ENCODE assay signal across 11 cellular contexts in the genomic region with DNA sequence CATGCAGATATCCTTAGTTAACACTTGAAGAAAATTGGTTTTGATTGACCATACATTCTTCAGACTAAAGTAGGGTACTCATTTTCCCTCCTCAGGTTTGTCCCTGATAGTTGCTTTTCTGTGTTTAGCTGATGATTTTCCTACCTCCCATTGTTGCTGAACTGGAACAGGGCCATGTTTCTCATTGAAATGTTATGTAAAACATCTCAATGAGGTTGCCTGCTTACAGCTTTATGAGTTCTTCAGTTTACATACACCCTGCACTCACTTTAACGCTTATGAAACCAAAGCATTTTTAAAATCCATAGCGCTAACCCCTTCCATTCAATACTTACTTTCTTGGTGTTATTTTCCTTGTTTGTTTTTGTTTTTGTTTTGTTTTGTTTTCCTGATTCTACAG.
DNase-seq lines count a peak whose midpoint lies in the region; ATAC-seq and TF ChIP-seq lines count a peak whose summit lies in the region.
"Had no signal": no experiment of that assay in that cellular context is flagged by ENCODE, and none has a peak within 500 bp of the region (broad histone marks: within the 10 kb centered on the region; RNA-seq: fewer than 3 reads in every experiment).

No MANE protein-coding gene starts in this region.

- 50 to 57% (median 52%) methylated on average over 2 of the region's 2 CpGs for WGBS in psoas muscle, 3 donors

- no TSS peak for BruUV-seq in OCI-LY7 (replicated peaks; lab: Mats Ljungman, UMichigan)

- no peak for TF ChIP-seq CTCF in epithelial cell of esophagus (IDR thresholded peaks at IDR 0.05; ENCODE audit: insufficient read depth, low read depth, low read length, missing control alignments)
- TF ChIP-seq CTCF in psoas muscle (IDR thresholded peaks at IDR 0.05), result no peak
- no peak for TF ChIP-seq CTCF in OCI-LY7 (conservative IDR thresholded peaks at IDR 0.05; ENCODE audit: low read length)

- no peaks in the 10 kb centered on the region for H3K27me3 ChIP-seq in psoas muscle (ENCODE audit: insufficient read depth in 3 of 3, low read length in 2 of 3)
- H3K27me3 ChIP-seq: colonic mucosa had no signal

- in situ Hi-C loops in G401 (cut with HindIII; ENCODE audit: low sequenced_read_pairs), result no loop called here

- H4K20me1 ChIP-seq in OCI-LY7 (ENCODE audit: insufficient read depth, low read length), result no peaks in the 10 kb centered on the region

- CTCF ChIA-PET in OCI-LY7 (lab: Charles Lee; ENCODE audit: unreplicated experiment), result no interaction called here

- POLR2A ChIA-PET in OCI-LY7 (lab: Charles Lee), result interaction anchor here (0.6 to 1.0 kb wide), 2 partner anchors 236 to 295 kb away, joined by 3 read pairs; no protein-coding TSS in a partner anchor

- no peaks in the 10 kb centered on the region for H3K79me2 ChIP-seq in OCI-LY7 (ENCODE audit: insufficient read depth, low read depth, low read length)

- intact Hi-C loops in psoas muscle (cut with DNase I) (loop anchor here in 1 of 2 donors (5.0 kb wide), 2 partner anchors 45 to 60 kb away; partner anchors contain the start of genes HMG20A and PEAK1), OCI-LY7 (cut with micrococcal nuclease; ENCODE audit: unreplicated experiment) (no loop called here)

- no peak overlapping the region for H3K4me2 ChIP-seq in OCI-LY7 (ENCODE audit: low read length)

- H3K36me3 ChIP-seq in psoas muscle (ENCODE audit: insufficient read depth in 1 of 2, low read depth in 1 of 2) (peaks cover 7 to 49% of the 10 kb centered on the region in 2 donors), OCI-LY7 (ENCODE audit: insufficient read depth, low read length) (peaks cover 80% of the 10 kb centered on the region)

- H3K4me1 ChIP-seq in psoas muscle (peaks cover 55% of the 10 kb centered on the region), OCI-LY7 (ENCODE audit: insufficient read depth, low read length, poor library complexity, severe bottlenecking) (no peaks in the 10 kb centered on the region)
- H3K4me1 ChIP-seq: colonic mucosa had no signal

- no peak overlapping the region for H2AFZ ChIP-seq in OCI-LY7 (ENCODE audit: low read length)

- H3K9me2 ChIP-seq in OCI-LY7 (ENCODE audit: insufficient read depth, low read length), result no peaks in the 10 kb centered on the region

- H3K9me3 ChIP-seq in psoas muscle (no peaks in the 10 kb centered on the region), OCI-LY7 (ENCODE audit: low read length) (no peaks in the 10 kb centered on the region)
- H3K9me3 ChIP-seq: colonic mucosa had no signal

- peak overlapping the region; percentile 68 for H3K27ac ChIP-seq in psoas muscle
- no peak overlapping the region for H3K27ac ChIP-seq in OCI-LY7 (ENCODE audit: low read depth, low read length, poor library complexity, severe bottlenecking)
- H3K27ac ChIP-seq: colonic mucosa had no signal

- no peak for ATAC-seq in psoas muscle

- DNase-seq in G401 (ENCODE audit: low spot score) (peak; percentile 72), NCI-H226 (peak; percentile 85), epithelial cell of esophagus (ENCODE audit: low read depth) (peak; percentile 50), psoas muscle (no peak), OCI-LY7 (ENCODE audit: low spot score) (no peak), CD1c-positive myeloid dendritic cell (ENCODE audit: extremely low spot score) (no peak), NCI-H2081 (lab: John Stamatoyannopoulos, UW) (no peak)
- DNase-seq in activated CD8-positive, alpha-beta memory T cell treated with anti-CD3 and anti-CD28 coated beads for 24 hours, result no peak
- DNase-seq: colonic mucosa, NCI-H446 treated with DMSO at 0.1 percent for 48 hours, T-helper 1 cell had no signal

- H3K4me3 ChIP-seq in epithelial cell of esophagus (ENCODE audit: low read length), result no peak overlapping the region
- H3K4me3 ChIP-seq in psoas muscle, result no peak overlapping the region
- H3K4me3 ChIP-seq in OCI-LY7 (ENCODE audit: low read depth, low read length, poor library complexity, severe bottlenecking), result no peak overlapping the region
- H3K4me3 ChIP-seq: colonic mucosa had no signal

Comparison
In these comparisons a context has a peak if more than half of its experiments do, and no peak if none do; other contexts are left out.
1. DNase-seq: peak in G401 (single experiment), NCI-H226 (single experiment) and epithelial cell of esophagus (single experiment); none in psoas muscle (0 of 2), OCI-LY7 (single experiment), CD1c-positive myeloid dendritic cell (single experiment), activated CD8-positive, alpha-beta memory T cell treated with anti-CD3 and anti-CD28 coated beads for 24 hours (single experiment) and NCI-H2081 (0 of 2).